1 cellular context compared by ENCODE assay signal in genomic region chrX:48834383-48834709, GRCh38.
TF ChIP-seq lines count a peak whose summit lies in the region.

No MANE protein-coding gene starts in this region.

TF ChIP-seq in HepG2, 621 proteins besides CTCF, POLR2A, EP300 and RAD21:
- no peak for TF ChIP-seq ZNF367 (CRISPR knock-in tag; IDR thresholded peaks at IDR 0.05; ENCODE audit: borderline replicate concordance)
- no peak for TF ChIP-seq ZSCAN25 (CRISPR knock-in tag; IDR thresholded peaks at IDR 0.05)
- TF ChIP-seq, protein P1, sequence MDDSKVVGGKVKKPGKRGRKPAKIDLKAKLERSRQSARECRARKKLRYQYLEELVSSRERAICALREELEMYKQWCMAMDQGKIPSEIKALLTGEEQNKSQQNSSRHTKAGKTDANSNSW (CRISPR knock-in tag; IDR thresholded peaks at IDR 0.05; ENCODE audit: borderline replicate concordance): no peak
- no peak for TF ChIP-seq GTF3A (CRISPR knock-in tag; conservative IDR thresholded peaks at IDR 0.05)
- TF ChIP-seq JARID2 (CRISPR knock-in tag; IDR thresholded peaks at IDR 0.05; ENCODE audit: insufficient replicate concordance): no peak
- no peak for TF ChIP-seq ETV6 (CRISPR knock-in tag; conservative IDR thresholded peaks at IDR 0.05)
- TF ChIP-seq CREM (IDR thresholded peaks at IDR 0.05): no peak
- TF ChIP-seq CREM (CRISPR knock-in tag; IDR thresholded peaks at IDR 0.05): no peak
- TF ChIP-seq LCORL (IDR thresholded peaks at IDR 0.05): no peak
- no peak for TF ChIP-seq LCORL (CRISPR knock-in tag; IDR thresholded peaks at IDR 0.05)
- TF ChIP-seq, protein P2, sequence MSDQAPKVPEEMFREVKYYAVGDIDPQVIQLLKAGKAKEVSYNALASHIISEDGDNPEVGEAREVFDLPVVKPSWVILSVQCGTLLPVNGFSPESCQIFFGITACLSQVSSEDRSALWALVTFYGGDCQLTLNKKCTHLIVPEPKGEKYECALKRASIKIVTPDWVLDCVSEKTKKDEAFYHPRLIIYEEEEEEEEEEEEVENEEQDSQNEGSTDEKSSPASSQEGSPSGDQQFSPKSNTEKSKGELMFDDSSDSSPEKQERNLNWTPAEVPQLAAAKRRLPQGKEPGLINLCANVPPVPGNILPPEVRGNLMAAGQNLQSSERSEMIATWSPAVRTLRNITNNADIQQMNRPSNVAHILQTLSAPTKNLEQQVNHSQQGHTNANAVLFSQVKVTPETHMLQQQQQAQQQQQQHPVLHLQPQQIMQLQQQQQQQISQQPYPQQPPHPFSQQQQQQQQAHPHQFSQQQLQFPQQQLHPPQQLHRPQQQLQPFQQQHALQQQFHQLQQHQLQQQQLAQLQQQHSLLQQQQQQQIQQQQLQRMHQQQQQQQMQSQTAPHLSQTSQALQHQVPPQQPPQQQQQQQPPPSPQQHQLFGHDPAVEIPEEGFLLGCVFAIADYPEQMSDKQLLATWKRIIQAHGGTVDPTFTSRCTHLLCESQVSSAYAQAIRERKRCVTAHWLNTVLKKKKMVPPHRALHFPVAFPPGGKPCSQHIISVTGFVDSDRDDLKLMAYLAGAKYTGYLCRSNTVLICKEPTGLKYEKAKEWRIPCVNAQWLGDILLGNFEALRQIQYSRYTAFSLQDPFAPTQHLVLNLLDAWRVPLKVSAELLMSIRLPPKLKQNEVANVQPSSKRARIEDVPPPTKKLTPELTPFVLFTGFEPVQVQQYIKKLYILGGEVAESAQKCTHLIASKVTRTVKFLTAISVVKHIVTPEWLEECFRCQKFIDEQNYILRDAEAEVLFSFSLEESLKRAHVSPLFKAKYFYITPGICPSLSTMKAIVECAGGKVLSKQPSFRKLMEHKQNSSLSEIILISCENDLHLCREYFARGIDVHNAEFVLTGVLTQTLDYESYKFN (CRISPR knock-in tag; conservative IDR thresholded peaks at IDR 0.05): no peak
- no peak for TF ChIP-seq NR2F1 (CRISPR knock-in tag; IDR thresholded peaks at IDR 0.05)
- no peak for TF ChIP-seq DPF2 (CRISPR knock-in tag; IDR thresholded peaks at IDR 0.05; ENCODE audit: borderline replicate concordance, low read depth)
- no peak for TF ChIP-seq ZNF101 (CRISPR knock-in tag; IDR thresholded peaks at IDR 0.05; ENCODE audit: borderline replicate concordance, low read depth)
